Comparison of ENCODE assay signal across 8 cellular contexts in genomic region chr16:29594269-29594925, GRCh38.
DNase-seq lines count a peak whose midpoint lies in the region; ATAC-seq, FAIRE-seq and TF ChIP-seq lines count a peak whose summit lies in the region.
"Not testable (repeated sequence)": the region's sequence is repeated elsewhere in the genome, so short reads cannot be mapped to it uniquely, and the experiment has no call there.

No MANE protein-coding gene starts in this region.

- under 1% methylated on average over 10 of the region's 38 CpGs for WGBS in A549 (ENCODE audit: missing lambda C conversion rate)
- WGBS in sigmoid colon, 2 donors, result 0 to 1% methylated on average over 22 to 24 of the region's 38 CpGs

- peak overlapping the region; percentile 86 for H3K27ac Mint-ChIP-seq in activated B cell treated with CpG ODN at 0.5 μM for 24 hours
- peak overlapping the region; percentile 87 to 98 (median 94) for H3K27ac Mint-ChIP-seq in immature natural killer cell

- CTCF ChIA-PET in A549 (lab: Yijun Ruan, JAX), result interaction anchor here (0.6 kb wide), 1 partner anchor 1583 kb away, joined by 3 read pairs; no protein-coding TSS in a partner anchor
- CTCF ChIA-PET in activated B cell treated with CpG ODN at 0.5 μM for 24 hours (lab: Charles Lee), result not testable (repeated sequence)

- POLR2A ChIA-PET in A549 (lab: Yijun Ruan, JAX), result not testable (repeated sequence)
- POLR2A ChIA-PET in activated B cell treated with CpG ODN at 0.5 μM for 24 hours (lab: Charles Lee), result interaction anchor here (0.5 to 1.1 kb wide), 5 partner anchors 50 to 519 kb away, joined by 3 to 6 read pairs (median 4); partner anchors contain the start of gene SPN

- H3K27me3 Mint-ChIP-seq in activated B cell treated with CpG ODN at 0.5 μM for 24 hours, result not testable (repeated sequence)
- peaks cover 2 to 24% (median 4%) of the 10 kb centered on the region in 3 donors for H3K27me3 Mint-ChIP-seq in immature natural killer cell (ENCODE audit: low read depth in 3 of 3)

- not testable (repeated sequence) for TF ChIP-seq CTCF in A549 (IDR thresholded peaks at IDR 0.05); activated B cell treated with CpG ODN at 0.5 μM for 24 hours (IDR thresholded peaks at IDR 0.05); sigmoid colon (IDR thresholded peaks at IDR 0.05)

- H3K4me3 Mint-ChIP-seq in activated B cell treated with CpG ODN at 0.5 μM for 24 hours (peak overlapping the region; percentile 87), immature natural killer cell (peak overlapping the region; percentile 89 to 96 (median 91))

- peaks cover 20% of the 10 kb centered on the region for H3K4me1 ChIP-seq in A549
- H3K4me1 ChIP-seq in sigmoid colon, result not testable (repeated sequence)

- not testable (repeated sequence) for H3K36me3 ChIP-seq in sigmoid colon

- not testable (repeated sequence) for TF ChIP-seq POLR2A in A549 (IDR thresholded peaks at IDR 0.05; ENCODE audit: low read length); sigmoid colon (IDR thresholded peaks at IDR 0.05)

- not testable (repeated sequence) for H3K9me3 ChIP-seq in A549, sigmoid colon

- not testable (repeated sequence) for TF ChIP-seq EP300 in A549 (IDR thresholded peaks at IDR 0.05); sigmoid colon (IDR thresholded peaks at IDR 0.05)

- H3K4me2 ChIP-seq in A549, result peak overlapping the region; percentile 65

- H3K4me1 Mint-ChIP-seq in activated B cell treated with CpG ODN at 0.5 μM for 24 hours (peaks cover 34% of the 10 kb centered on the region), immature natural killer cell (peaks cover 32 to 42% of the 10 kb centered on the region in 2 donors)

- H3K27ac ChIP-seq in A549, result peak overlapping the region; percentile 79 to 97
- H3K27ac ChIP-seq in sigmoid colon, result peak overlapping the region; percentile 87 to 96 (median 92)

- intact Hi-C loops in activated B cell treated with CpG ODN at 0.5 μM for 24 hours (cut with micrococcal nuclease), result loop anchor here (10.0 kb wide), 2 partner anchors 50 to 780 kb away; partner anchors contain the start of genes MYL11 and TBC1D10B
- intact Hi-C loops in sigmoid colon (cut with DNase I), result not testable (repeated sequence)

- H3K9me3 Mint-ChIP-seq in activated B cell treated with CpG ODN at 0.5 μM for 24 hours, immature natural killer cell: not testable (repeated sequence)

- not testable (repeated sequence) for FAIRE-seq in A549 (lab: Jason Lieb, UNC)

- DNase-seq in A549 (ENCODE audit: low read depth in 1 of 2, low spot score in 1 of 2), result peak; percentile 16 to 83
- DNase-seq in NCI-H146 (lab: John Stamatoyannopoulos, UW), result peak; percentile 21
- DNase-seq in activated B cell treated with CpG ODN at 0.5 μM for 24 hours, result peak; percentile 62
- DNase-seq in central memory CD4-positive, alpha-beta T cell, result peak; percentile 35
- peak; percentile 35 to 69 (median 53) for DNase-seq in immature natural killer cell
- DNase-seq in sigmoid colon, result not testable (repeated sequence)

- not testable (repeated sequence) for H3K36me3 Mint-ChIP-seq in activated B cell treated with CpG ODN at 0.5 μM for 24 hours (ENCODE audit: low read depth); immature natural killer cell

- not testable (repeated sequence) for H3K27me3 ChIP-seq in sigmoid colon

- ATAC-seq in A549 (peak; percentile 87), GM19035 (IDR thresholded peaks at IDR 0.05; ENCODE audit: unreplicated experiment) (peak; percentile 43), HG02970 (IDR thresholded peaks at IDR 0.05; ENCODE audit: low FRiP score, unreplicated experiment) (peak; percentile 25), activated B cell treated with CpG ODN at 0.5 μM for 24 hours (ENCODE audit: low read depth) (peak; percentile 66)

- peak overlapping the region; percentile 44 for H3K4me3 ChIP-seq in A549
- peak overlapping the region; percentile 54 to 80 (median 60) for H3K4me3 ChIP-seq in sigmoid colon

- not testable (repeated sequence) for TF ChIP-seq RAD21 in A549 (conservative IDR thresholded peaks at IDR 0.05 in 1 of 2, IDR thresholded peaks at IDR 0.05 in 1 of 2)

TF ChIP-seq in A549, 52 proteins besides CTCF, POLR2A, EP300 and RAD21:
- TF ChIP-seq MAX (IDR thresholded peaks at IDR 0.05) (0 out of 2 replicates have a peak, but pooled peaks have one; percentile 28), USF2 (IDR thresholded peaks at IDR 0.05) (peak; percentile 51), JUN (IDR thresholded peaks at IDR 0.05) (0 out of 5 replicates have a peak, but pooled peaks of 1 of the 2 experiments have one; percentile 19)

Comparison
In these comparisons a context has a peak if more than half of its experiments do, and no peak if none do; other contexts are left out.
1. ATAC-seq: peak in every context shown above with its lines; median percentile 87 in A549; 66 in activated B cell treated with CpG ODN at 0.5 μM for 24 hours; 43 in GM19035; 25 in HG02970.